9 cellular contexts compared by ENCODE assay signal in the genomic region with DNA sequence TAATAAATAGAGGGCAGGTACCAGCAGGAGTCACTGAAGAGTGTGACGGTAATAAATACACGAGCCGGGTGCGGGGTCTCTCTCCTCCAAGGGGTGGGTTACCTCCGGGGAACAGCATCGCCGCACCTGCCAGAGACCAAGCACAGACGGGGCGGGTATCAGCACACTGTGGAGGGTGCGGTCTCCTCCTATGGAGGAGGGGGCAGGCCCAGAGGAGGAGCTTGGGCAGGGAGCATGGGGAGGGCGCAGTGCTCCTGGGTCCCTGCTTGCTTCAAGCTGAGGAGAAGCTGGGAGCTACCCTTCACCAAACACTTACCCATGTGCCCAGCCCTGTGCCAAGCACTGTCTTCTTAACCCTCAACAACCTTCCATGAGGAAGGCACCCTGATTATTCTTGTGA. TPM values are rescaled to one million over a fixed set of nuclear protein-coding genes. Genes with fewer than 3 reads are reported as not detected.
DNase-seq lines count a peak whose midpoint lies in the region; ATAC-seq, FAIRE-seq and TF ChIP-seq lines count a peak whose summit lies in the region.
"Had no signal": no experiment of that assay in that cellular context is flagged by ENCODE, and none has a peak within 500 bp of the region (broad histone marks: within the 10 kb centered on the region; RNA-seq: fewer than 3 reads in every experiment).

No MANE protein-coding gene starts in this region.

- peak overlapping the region; percentile 8 for H3K4me3 Mint-ChIP-seq in activated T-cell treated with anti-CD3 and anti-CD28 coated beads, Interleukin-2, amount 50 U/mL, for 4 hours

- H3K9ac ChIP-seq in Karpas-422 (ENCODE audit: low read length): peak overlapping the region; percentile 90
- H3K9ac ChIP-seq in endothelial cell of umbilical vein (replicated peaks; ENCODE audit: extremely low read depth, insufficient read depth, low read length): no peak overlapping the region
- peak overlapping the region in 1 of 2 donors; percentile 45 for H3K9ac ChIP-seq in stomach smooth muscle (ENCODE audit: low read length in 2 of 2)

- DNase-seq in activated T-cell treated with anti-CD3 and anti-CD28 coated beads, Interleukin-2, amount 50 U/mL, for 4 hours: no peak
- DNase-seq in activated T-cell treated with anti-CD3 and anti-CD28 coated beads, Interleukin-2, amount 50 U/mL, for 48 hours: no peak
- DNase-seq in Karpas-422 (peak; percentile 97), endothelial cell of umbilical vein (ENCODE audit: low read depth, low spot score) (no peak), NCI-H526 (lab: John Stamatoyannopoulos, UW) (no peak), SHP77 treated with DMSO at 0.1 percent for 48 hours (lab: John Stamatoyannopoulos, UW) (no peak)

- peaks cover 92% of the 10 kb centered on the region for H3K4me1 ChIP-seq in Karpas-422 (ENCODE audit: low read length)
- peaks cover 51% of the 10 kb centered on the region for H3K4me1 ChIP-seq in endothelial cell of umbilical vein (ENCODE audit: control insufficient read depth, extremely low read depth, insufficient read depth, low read length)
- peaks cover 39% of the 10 kb centered on the region for H3K4me1 ChIP-seq in stomach smooth muscle (ENCODE audit: control insufficient read depth, insufficient read depth, low read length)

- intact Hi-C loops in endothelial cell of umbilical vein (cut with micrococcal nuclease): no loop called here

- H3K9me2 ChIP-seq in Karpas-422 (replicated peaks; ENCODE audit: insufficient read depth, low read length): no peaks in the 10 kb centered on the region

- TF ChIP-seq POLR2A in endothelial cell of umbilical vein (IDR thresholded peaks at IDR 0.05; ENCODE audit: low read depth, low read length): peak; percentile 13

- H3K9me1 ChIP-seq in endothelial cell of umbilical vein (replicated peaks; ENCODE audit: control insufficient read depth, extremely low read depth, insufficient read depth, low read length): no peaks in the 10 kb centered on the region

- no peaks in the 10 kb centered on the region for H4K20me1 ChIP-seq in Karpas-422 (ENCODE audit: insufficient read depth, low read depth, low read length)
- H4K20me1 ChIP-seq in endothelial cell of umbilical vein (replicated peaks; ENCODE audit: control insufficient read depth, extremely low read depth, insufficient read depth, low read length): no peaks in the 10 kb centered on the region

- H3K4me3 ChIP-seq in Karpas-422 (ENCODE audit: low read length) (peak overlapping the region; percentile 68), endothelial cell of umbilical vein (replicated peaks in 1 of 3; ENCODE audit: insufficient read depth in 1 of 3, low read depth in 1 of 3, low read length in 3 of 3) (no peak overlapping the region), stomach smooth muscle (ENCODE audit: low read length in 2 of 2) (peak overlapping the region in 1 of 2 donors; percentile 48)

- H3K9me3 Mint-ChIP-seq in activated T-cell treated with anti-CD3 and anti-CD28 coated beads, Interleukin-2, amount 50 U/mL, for 4 hours: peaks cover 6% of the 10 kb centered on the region

- CTCF ChIA-PET in endothelial cell of umbilical vein (lab: Charles Lee): interaction anchor here (1.5 to 3.1 kb wide), 5 partner anchors 34 to 146 kb away, joined by 3 to 32 read pairs (median 9); no protein-coding TSS in a partner anchor

- peaks cover 43% of the 10 kb centered on the region for H3K4me1 Mint-ChIP-seq in activated T-cell treated with anti-CD3 and anti-CD28 coated beads, Interleukin-2, amount 50 U/mL, for 4 hours (ENCODE audit: low read depth)

- FAIRE-seq in endothelial cell of umbilical vein (lab: Jason Lieb, UNC): no peak
- FAIRE-seq: islet of Langerhans had no signal

- no peaks in the 10 kb centered on the region for H3K36me3 Mint-ChIP-seq in activated T-cell treated with anti-CD3 and anti-CD28 coated beads, Interleukin-2, amount 50 U/mL, for 4 hours (ENCODE audit: insufficient read depth)

- no peak overlapping the region; the same call in 1 of the 2 replicates for H2AFZ ChIP-seq in Karpas-422 (ENCODE audit: low read length)
- H2AFZ ChIP-seq in endothelial cell of umbilical vein (ENCODE audit: low read depth, low read length): no peak overlapping the region

- no peaks in the 10 kb centered on the region for H3K79me2 ChIP-seq in Karpas-422 (ENCODE audit: low read length)
- no peaks in the 10 kb centered on the region for H3K79me2 ChIP-seq in endothelial cell of umbilical vein (ENCODE audit: control insufficient read depth, insufficient read depth, low read length)

- POLR2A ChIA-PET in endothelial cell of umbilical vein (lab: Charles Lee): interaction anchor here (1.9 kb wide), 1 partner anchor 146 kb away, joined by 6 read pairs; no protein-coding TSS in a partner anchor

- peak in 1 of 2 donors; percentile 43 for ATAC-seq in activated T-cell treated with anti-CD3 and anti-CD28 coated beads, Interleukin-2, amount 50 U/mL, for 4 hours
- no peak for ATAC-seq in GM21825 (IDR thresholded peaks at IDR 0.05; ENCODE audit: unreplicated experiment)

- dilution Hi-C loops in endothelial cell of umbilical vein (cut with MboI; ENCODE audit: extremely low pct_ligation_motif_present, low sequenced_read_pairs): no loop called here

- H3K27me3 Mint-ChIP-seq in activated T-cell treated with anti-CD3 and anti-CD28 coated beads, Interleukin-2, amount 50 U/mL, for 4 hours (ENCODE audit: low read depth): no peaks in the 10 kb centered on the region

- H3K27me3 ChIP-seq in Karpas-422 (ENCODE audit: low read length) (no peaks in the 10 kb centered on the region), endothelial cell of umbilical vein (ENCODE audit: control insufficient read depth in 2 of 2, insufficient read depth in 2 of 2, low read length in 2 of 2) (no peaks in the 10 kb centered on the region), stomach smooth muscle (ENCODE audit: control insufficient read depth in 1 of 2, insufficient read depth in 2 of 2, low read length in 2 of 2) (no peaks in the 10 kb centered on the region)

- BruUV-seq in endothelial cell of umbilical vein (replicated peaks; lab: Mats Ljungman, UMichigan): no TSS peak

- TF ChIP-seq CTCF in endothelial cell of umbilical vein (IDR thresholded peaks at IDR 0.05; ENCODE audit: extremely low read depth in 1 of 2, insufficient read depth in 1 of 2, low read depth in 1 of 2, low read length in 2 of 2): no peak

- H3K27ac ChIP-seq in Karpas-422 (ENCODE audit: low read length) (peak overlapping the region; percentile 98), endothelial cell of umbilical vein (ENCODE audit: insufficient read depth, low read depth, low read length) (peak overlapping the region; percentile 42), stomach smooth muscle (ENCODE audit: low read length) (peak overlapping the region; percentile 18)

- no peaks in the 10 kb centered on the region for H3K36me3 ChIP-seq in Karpas-422 (ENCODE audit: insufficient read depth, low read length)
- peaks cover 17 to 27% of the 10 kb centered on the region in 2 experiments for H3K36me3 ChIP-seq in endothelial cell of umbilical vein (ENCODE audit: control insufficient read depth in 2 of 2, extremely low read depth in 1 of 2, insufficient read depth in 2 of 2, low read length in 2 of 2)
- H3K36me3 ChIP-seq in stomach smooth muscle (ENCODE audit: control insufficient read depth in 2 of 2, insufficient read depth in 2 of 2, low read length in 2 of 2): no peaks in the 10 kb centered on the region

- peak overlapping the region; percentile 89 for H3K4me2 ChIP-seq in Karpas-422 (ENCODE audit: low read depth, low read length, poor library complexity, severe bottlenecking)
- H3K4me2 ChIP-seq in endothelial cell of umbilical vein (ENCODE audit: insufficient read depth, low read length): no peak overlapping the region

- H3K9me3 ChIP-seq in Karpas-422 (ENCODE audit: low read length): no peaks in the 10 kb centered on the region
- H3K9me3 ChIP-seq in endothelial cell of umbilical vein (replicated peaks; ENCODE audit: control insufficient read depth, insufficient read depth, low read length): no peaks in the 10 kb centered on the region
- H3K9me3 ChIP-seq in stomach smooth muscle (ENCODE audit: control insufficient read depth in 2 of 2, low read length in 2 of 2): no peaks in the 10 kb centered on the region

TF ChIP-seq in endothelial cell of umbilical vein, 7 proteins besides CTCF, POLR2A, EP300 and RAD21 (continues in another document):
- TF ChIP-seq FOS (IDR thresholded peaks at IDR 0.05; ENCODE audit: borderline replicate concordance, insufficient read depth, low read length) (no peak), JUN (IDR thresholded peaks at IDR 0.05; ENCODE audit: borderline replicate concordance, insufficient read depth, insufficient read length, low read depth) (no peak), GATA2 (IDR thresholded peaks at IDR 0.05; ENCODE audit: insufficient read depth, insufficient read length, low read depth, low read length) (no peak)
- TF ChIP-seq, protein P1, sequence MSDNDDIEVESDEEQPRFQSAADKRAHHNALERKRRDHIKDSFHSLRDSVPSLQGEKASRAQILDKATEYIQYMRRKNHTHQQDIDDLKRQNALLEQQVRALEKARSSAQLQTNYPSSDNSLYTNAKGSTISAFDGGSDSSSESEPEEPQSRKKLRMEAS (IDR thresholded peaks at IDR 0.05; ENCODE audit: insufficient read depth, insufficient read length): no peak

RNA-seq across cellular contexts. Expression of a gene that starts 12.8 kb away (rescaled TPM):
- total RNA-seq in activated T-cell treated with anti-CD3 and anti-CD28 coated beads, Interleukin-2, amount 50 U/mL, for 4 hours: under 1 TPM; 0.18 to 0.38 (median 0.18) TPM
- total RNA-seq in Karpas-422 (2014; rRNA removed; shearing (Covaris generic); ENCODE audit: low replicate concordance): 3.5 and 8.3 TPM in 2 replicates
- total RNA-seq in endothelial cell of umbilical vein: 206 and 254 TPM in 2 replicates
- 89.0 and 102 TPM in 2 replicates for polyA plus RNA-seq in endothelial cell of umbilical vein
- 47.5 and 62.9 TPM in 2 replicates for polyA plus RNA-seq in endothelial cell of umbilical vein (2011; cell fraction: cytosol; rRNA removed)
- 103 TPM in 2 replicates for polyA plus RNA-seq in endothelial cell of umbilical vein (2011; cell fraction: nucleus; rRNA removed)
- polyA plus RNA-seq in endothelial cell of umbilical vein (2012): 68.6 and 97.1 TPM in 2 replicates
- 49.2 and 69.1 TPM in 2 replicates for polyA minus RNA-seq in endothelial cell of umbilical vein
- polyA minus RNA-seq in endothelial cell of umbilical vein (2011; cell fraction: cytosol; rRNA and poly(A)+ RNA removed): not detected
- polyA minus RNA-seq in endothelial cell of umbilical vein (2011; cell fraction: nucleus; rRNA and poly(A)+ RNA removed): 84.1 and 105 TPM in 2 replicates

RNA-seq across cellular contexts. Expression of a gene that starts 19.5 kb away (rescaled TPM):
- 10 to 100 TPM; 13.2 to 20.7 (median 17.3) TPM for total RNA-seq in activated T-cell treated with anti-CD3 and anti-CD28 coated beads, Interleukin-2, amount 50 U/mL, for 4 hours
- 34.3 and 60.2 TPM in 2 replicates for total RNA-seq in Karpas-422 (2014; rRNA removed; shearing (Covaris generic); ENCODE audit: low replicate concordance)
- 23.8 and 25.6 TPM in 2 replicates for total RNA-seq in endothelial cell of umbilical vein
- polyA plus RNA-seq in endothelial cell of umbilical vein: 10.2 TPM in 2 replicates
- 8.3 and 9.6 TPM in 2 replicates for polyA plus RNA-seq in endothelial cell of umbilical vein (2011; cell fraction: cytosol; rRNA removed)
- 44.8 and 45.3 TPM in 2 replicates for polyA plus RNA-seq in endothelial cell of umbilical vein (2011; cell fraction: nucleus; rRNA removed)
- 15.8 and 17.7 TPM in 2 replicates for polyA plus RNA-seq in endothelial cell of umbilical vein (2012)
- polyA minus RNA-seq in endothelial cell of umbilical vein: 22.9 and 29.7 TPM in 2 replicates
- polyA minus RNA-seq in endothelial cell of umbilical vein (2011; cell fraction: cytosol; rRNA and poly(A)+ RNA removed): 1.3 TPM
- 21.8 and 24.8 TPM in 2 replicates for polyA minus RNA-seq in endothelial cell of umbilical vein (2011; cell fraction: nucleus; rRNA and poly(A)+ RNA removed)

Comparison
In these comparisons a context has a peak if more than half of its experiments do, and no peak if none do; other contexts are left out.
1. H3K27ac ChIP-seq: peak in every context shown above with its lines; median percentile 98 in Karpas-422; 42 in endothelial cell of umbilical vein; 18 in stomach smooth muscle.
2. RNA of a gene that starts 12.8 kb away (total RNA-seq): 206 to 254 TPM in endothelial cell of umbilical vein; 3.5 to 8.3 TPM in Karpas-422 and 0.18 to 0.38 TPM in activated T-cell treated with anti-CD3 and anti-CD28 coated beads, Interleukin-2, amount 50 U/mL, for 4 hours; every median in the first group is over 10 times any median in the second.